Comparison of ENCODE assay signal across 8 cellular contexts in the genomic region with DNA sequence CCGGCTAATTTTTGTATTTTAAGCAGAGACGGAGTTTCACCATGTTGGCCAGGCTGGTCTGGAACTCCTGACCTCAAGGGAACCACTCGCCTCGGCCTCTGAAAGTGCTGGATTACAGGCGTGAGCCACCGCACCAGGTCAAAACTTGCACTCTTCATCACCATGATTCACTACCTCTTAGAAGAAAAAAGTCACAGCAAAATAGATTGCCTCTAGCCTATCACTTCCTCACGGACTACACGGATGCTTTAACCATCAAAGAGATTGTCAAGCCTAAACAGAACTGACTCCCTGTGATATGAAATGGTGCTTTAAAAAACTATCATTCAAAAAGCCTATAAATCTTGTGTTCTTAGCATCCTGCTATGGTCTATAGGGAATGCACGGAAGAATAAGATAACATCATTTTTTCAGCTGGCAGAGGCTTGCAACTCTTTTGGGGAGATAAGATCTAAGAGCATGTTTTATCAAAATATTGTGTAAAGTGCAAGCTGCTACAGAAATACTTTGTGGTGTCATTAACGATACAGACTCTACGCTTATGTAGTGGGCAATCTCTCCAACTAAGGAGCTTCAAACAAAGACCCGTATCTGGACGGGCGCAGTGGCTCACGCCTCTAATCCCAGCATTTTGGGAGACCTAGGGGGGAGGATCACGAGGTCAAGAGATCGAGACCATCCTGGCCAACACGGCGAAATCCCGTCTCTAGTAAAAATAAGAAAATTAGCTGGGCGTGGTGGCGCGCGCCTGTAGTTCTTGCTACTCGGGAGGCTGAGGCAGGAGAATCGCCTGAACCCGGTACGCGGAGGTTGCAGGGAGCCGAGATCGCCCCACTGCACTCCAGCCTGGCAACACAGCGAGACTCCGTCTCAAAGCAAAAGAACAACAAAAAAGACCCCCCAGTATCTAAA. TPM values are rescaled to one million over a fixed set of nuclear protein-coding genes. Genes with fewer than 3 reads are reported as not detected.
A peak's percentile ranks its signal among the peaks of the same experiment; 100 is the strongest.
DNase-seq lines count a peak whose midpoint lies in the region; ATAC-seq and TF ChIP-seq lines count a peak whose summit lies in the region.

No MANE protein-coding gene starts in this region.

- H3K9me3 Mint-ChIP-seq in activated naive CD4-positive, alpha-beta T cell treated with anti-CD3 and anti-CD28 coated beads, Interleukin-2, amount 50 U/mL, for 24 hours: no peaks in the 10 kb centered on the region
- no peaks in the 10 kb centered on the region for H3K9me3 Mint-ChIP-seq in activated naive CD8-positive, alpha-beta T cell treated with anti-CD3 and anti-CD28 coated beads for 36 hours

- H3K4me1 Mint-ChIP-seq in activated naive CD4-positive, alpha-beta T cell treated with anti-CD3 and anti-CD28 coated beads, Interleukin-2, amount 50 U/mL, for 24 hours: peaks cover 45% of the 10 kb centered on the region
- H3K4me1 Mint-ChIP-seq in activated naive CD8-positive, alpha-beta T cell treated with anti-CD3 and anti-CD28 coated beads for 36 hours: peaks cover 29% of the 10 kb centered on the region

- peak overlapping the region; percentile 94 for H3K27ac Mint-ChIP-seq in activated naive CD4-positive, alpha-beta T cell treated with anti-CD3 and anti-CD28 coated beads, Interleukin-2, amount 50 U/mL, for 24 hours
- peak overlapping the region; percentile 98 for H3K27ac Mint-ChIP-seq in activated naive CD8-positive, alpha-beta T cell treated with anti-CD3 and anti-CD28 coated beads for 36 hours

- no peaks in the 10 kb centered on the region for H3K27me3 ChIP-seq in layer of hippocampus (ENCODE audit: control insufficient read depth, insufficient read depth, low read length)
- no peaks in the 10 kb centered on the region for H3K27me3 ChIP-seq in tibial artery

- H3K36me3 Mint-ChIP-seq in activated naive CD4-positive, alpha-beta T cell treated with anti-CD3 and anti-CD28 coated beads, Interleukin-2, amount 50 U/mL, for 24 hours: peaks cover 6% of the 10 kb centered on the region
- peaks cover 26% of the 10 kb centered on the region for H3K36me3 Mint-ChIP-seq in activated naive CD8-positive, alpha-beta T cell treated with anti-CD3 and anti-CD28 coated beads for 36 hours

- no peaks in the 10 kb centered on the region for H3K9me3 ChIP-seq in tibial artery

- intact Hi-C loops in tibial artery (cut with DNase I; ENCODE audit: low total_unique reads): loop anchor here (5.0 to 10.0 kb wide), 2 partner anchors 60 to 72 kb away; partner anchors contain the start of gene SMYD3

- no peak for DNase-seq in activated naive CD4-positive, alpha-beta T cell treated with Interleukin-2 at 50 U/mL for 16 hours
- no peak for DNase-seq in activated naive CD8-positive, alpha-beta T cell treated with anti-CD3 and anti-CD28 coated beads for 36 hours
- no peak for DNase-seq in tibial artery
- DNase-seq in ecto neural progenitor cell (ENCODE audit: low spot score): no peak

- peaks cover 4 to 24% (median 5%) of the 10 kb centered on the region in 3 donors for H3K36me3 ChIP-seq in tibial artery

- no peak for TF ChIP-seq CTCF in tibial artery (IDR thresholded peaks at IDR 0.05)

- H3K27me3 Mint-ChIP-seq in activated naive CD4-positive, alpha-beta T cell treated with anti-CD3 and anti-CD28 coated beads, Interleukin-2, amount 50 U/mL, for 24 hours: no peaks in the 10 kb centered on the region
- H3K27me3 Mint-ChIP-seq in activated naive CD8-positive, alpha-beta T cell treated with anti-CD3 and anti-CD28 coated beads for 36 hours: no peaks in the 10 kb centered on the region

- no peak for ATAC-seq in HG02571 (IDR thresholded peaks at IDR 0.05; ENCODE audit: unreplicated experiment)
- ATAC-seq in HG03045 (IDR thresholded peaks at IDR 0.05; ENCODE audit: unreplicated experiment): no peak

- H3K4me1 ChIP-seq in tibial artery: peaks cover 0 to 39% (median 29%) of the 10 kb centered on the region in 4 donors

- H3K27ac ChIP-seq in layer of hippocampus (ENCODE audit: low read depth, low read length): peak overlapping the region; percentile 77
- H3K27ac ChIP-seq in tibial artery: peak overlapping the region; percentile 94 to 96

- H3K4me3 Mint-ChIP-seq in activated naive CD4-positive, alpha-beta T cell treated with anti-CD3 and anti-CD28 coated beads, Interleukin-2, amount 50 U/mL, for 24 hours: peak overlapping the region; percentile 97
- H3K4me3 Mint-ChIP-seq in activated naive CD8-positive, alpha-beta T cell treated with anti-CD3 and anti-CD28 coated beads for 36 hours: peak overlapping the region; percentile 100

- peak overlapping the region; percentile 91 to 94 for H3K4me3 ChIP-seq in tibial artery

RNA-seq across cellular contexts. Expression of gene TFB2M, which starts 1.0 kb away (rescaled TPM):
- 10 to 100 TPM; 33.1 to 35.9 TPM for total RNA-seq in activated naive CD8-positive, alpha-beta T cell treated with anti-CD3 and anti-CD28 coated beads for 36 hours

RNA-seq across cellular contexts. Expression of gene CNST, which starts 1.2 kb away (rescaled TPM):
- 10 to 100 TPM; 25.8 to 26.1 TPM for total RNA-seq in activated naive CD8-positive, alpha-beta T cell treated with anti-CD3 and anti-CD28 coated beads for 36 hours

RNA-seq across cellular contexts. Expression of gene SMYD3, which starts 58.0 kb away (rescaled TPM):
- total RNA-seq in activated naive CD8-positive, alpha-beta T cell treated with anti-CD3 and anti-CD28 coated beads for 36 hours: 10 to 100 TPM; 16.4 to 18.4 TPM
